Comparison of ENCODE assay signal across 10 cellular contexts in genomic region chr3:59425942-59426341, GRCh38.
DNase-seq lines count a peak whose midpoint lies in the region; ATAC-seq and TF ChIP-seq lines count a peak whose summit lies in the region.
"Had no signal": no experiment of that assay in that cellular context is flagged by ENCODE, and none has a peak within 500 bp of the region (broad histone marks: within the 10 kb centered on the region; RNA-seq: fewer than 3 reads in every experiment).

No MANE protein-coding gene starts in this region.

- no peaks in the 10 kb centered on the region for H3K9me3 ChIP-seq in upper lobe of right lung

- no peak overlapping the region for H3K4me3 ChIP-seq in upper lobe of right lung

- peak; percentile 44 for ATAC-seq in GM18502 (IDR thresholded peaks at IDR 0.05; ENCODE audit: poor library complexity, unreplicated experiment)
- ATAC-seq in left colon = no peak
- ATAC-seq in upper lobe of right lung = no peak

- no peak for TF ChIP-seq CTCF in upper lobe of right lung (IDR thresholded peaks at IDR 0.05)

- H3K27ac ChIP-seq in upper lobe of right lung (no peak overlapping the region), substantia nigra (ENCODE audit: low read depth, low read length, poor library complexity, severe bottlenecking) (no peak overlapping the region)

- H3K4me1 ChIP-seq in upper lobe of right lung = no peaks in the 10 kb centered on the region

- intact Hi-C loops in left colon (cut with DNase I, micrococcal nuclease) = no loop called here
- intact Hi-C loops in upper lobe of right lung (cut with DNase I) = no loop called here

- H3K27me3 ChIP-seq in upper lobe of right lung = no peaks in the 10 kb centered on the region

- no peaks in the 10 kb centered on the region for H3K36me3 ChIP-seq in upper lobe of right lung

- DNase-seq in T-helper 9 cell (peak; percentile 15), left colon (no peak), upper lobe of right lung (no peak), DMS53 treated with DMSO at 0.1 percent for 48 hours (lab: John Stamatoyannopoulos, UW; ENCODE audit: unreplicated experiment) (no peak), substantia nigra (lab: John Stamatoyannopoulos, UW) (no peak)
- DNase-seq in activated naive CD4-positive, alpha-beta T cell treated with anti-CD3 and anti-CD28 coated beads, Interleukin-2, amount 50 U/mL, for 16 hours = peak; percentile 59
- DNase-seq in stimulated activated CD4-positive, alpha-beta T cell treated with anti-CD3 and anti-CD28 coated beads, Interleukin-4, amount 100 ng/mL, for 1 hour = peak; percentile 47
- DNase-seq: endodermal cell, NCI-H2081 had no signal

Comparison
In these comparisons a context has a peak if more than half of its experiments do, and no peak if none do; other contexts are left out.
1. DNase-seq: peak in T-helper 9 cell (single experiment), activated naive CD4-positive, alpha-beta T cell treated with anti-CD3 and anti-CD28 coated beads, Interleukin-2, amount 50 U/mL, for 16 hours (single experiment) and stimulated activated CD4-positive, alpha-beta T cell treated with anti-CD3 and anti-CD28 coated beads, Interleukin-4, amount 100 ng/mL, for 1 hour (single experiment); none in left colon (0 of 2), upper lobe of right lung (single experiment), DMS53 treated with DMSO at 0.1 percent for 48 hours (single experiment) and substantia nigra (0 of 49).